8 cellular contexts compared by ENCODE assay signal in genomic region chr5:11903614-11904269, GRCh38. TPM values are rescaled to one million over a fixed set of nuclear protein-coding genes. Genes with fewer than 3 reads are reported as not detected.
A peak's percentile ranks its signal among the peaks of the same experiment; 100 is the strongest.
DNase-seq lines count a peak whose midpoint lies in the region; ATAC-seq and TF ChIP-seq lines count a peak whose summit lies in the region.

No MANE protein-coding gene starts in this region.

- H3K27me3 ChIP-seq in endocrine pancreas (ENCODE audit: control insufficient read depth, insufficient read depth, low read length), result no peaks in the 10 kb centered on the region
- H3K27me3 ChIP-seq in neural cell (ENCODE audit: insufficient read depth, low read depth, low read length), result no peaks in the 10 kb centered on the region

- TF ChIP-seq CTCF in 22Rv1 (IDR thresholded peaks at IDR 0.05) (peak; percentile 49), neural cell (IDR thresholded peaks at IDR 0.05; ENCODE audit: poor library complexity, severe bottlenecking) (peak; percentile 64)

- no peaks in the 10 kb centered on the region for H3K9me2 ChIP-seq in neural cell (ENCODE audit: insufficient read depth, low read length)

- H3F3A ChIP-seq in neural cell (ENCODE audit: insufficient read depth, low read length, poor library complexity, severe bottlenecking), result no peaks in the 10 kb centered on the region

- peak overlapping the region; percentile 2 for H3K9ac ChIP-seq in endocrine pancreas (ENCODE audit: control insufficient read depth, insufficient read depth, low read length)
- peak overlapping the region; percentile 88 for H3K9ac ChIP-seq in neural cell (ENCODE audit: low read length)

- peak; percentile 51 for ATAC-seq in GM18868 (IDR thresholded peaks at IDR 0.05; ENCODE audit: unreplicated experiment)

- no peaks in the 10 kb centered on the region for H3K4me1 ChIP-seq in endocrine pancreas (ENCODE audit: control insufficient read depth, insufficient read depth, low read length)

- H4K20me1 ChIP-seq in neural cell (ENCODE audit: insufficient read depth), result no peaks in the 10 kb centered on the region

- peak overlapping the region; percentile 64 for H3K27ac ChIP-seq in 22Rv1
- peak overlapping the region; percentile 94 for H3K27ac ChIP-seq in neural cell (ENCODE audit: low read length)

- H3K4me2 ChIP-seq in neural cell (ENCODE audit: low read length), result no peak overlapping the region

- TF ChIP-seq EP300 in neural cell (conservative IDR thresholded peaks at IDR 0.05; ENCODE audit: poor library complexity, severe bottlenecking), result no peak

- peaks cover 42% of the 10 kb centered on the region for H3K79me2 ChIP-seq in neural cell (replicated peaks; ENCODE audit: insufficient read depth, low read length)

- H3K9me3 ChIP-seq in endocrine pancreas (ENCODE audit: control insufficient read depth, low read length) (no peaks in the 10 kb centered on the region), neural cell (ENCODE audit: low read length) (no peaks in the 10 kb centered on the region)

- TF ChIP-seq RAD21 in neural cell (conservative IDR thresholded peaks at IDR 0.05), result peak; percentile 56

- H3K36me3 ChIP-seq in endocrine pancreas (ENCODE audit: control insufficient read depth, insufficient read depth, low read length) (no peaks in the 10 kb centered on the region), neural cell (ENCODE audit: insufficient read depth, low read length) (no peaks in the 10 kb centered on the region)

- peak overlapping the region; percentile 69 for H2AFZ ChIP-seq in neural cell (ENCODE audit: low read depth, low read length)

- peak overlapping the region; percentile 71 for H3K4me3 ChIP-seq in endocrine pancreas (ENCODE audit: control insufficient read depth, insufficient read depth, low read length)
- H3K4me3 ChIP-seq in neural cell (ENCODE audit: low read length), result peak overlapping the region; percentile 81

- peak; percentile 89 for DNase-seq in NCI-H2227 (lab: John Stamatoyannopoulos, UW; ENCODE audit: unreplicated experiment)
- no peak for DNase-seq in central memory CD4-positive, alpha-beta T cell
- DNase-seq in effector CD8-positive, alpha-beta T cell (lab: John Stamatoyannopoulos, UW), result no peak
- no peak for DNase-seq in NCI-H187 treated with DMSO at 0.1 percent for 48 hours (lab: John Stamatoyannopoulos, UW)

TF ChIP-seq in neural cell, 6 proteins besides CTCF, POLR2A, EP300 and RAD21:
- TF ChIP-seq TAF1 (IDR thresholded peaks at IDR 0.05; ENCODE audit: low read depth) (peak; percentile 16), SMC3 (conservative IDR thresholded peaks at IDR 0.05; ENCODE audit: poor library complexity) (peak; percentile 53), EZH2 (IDR thresholded peaks at IDR 0.05; ENCODE audit: borderline replicate concordance, insufficient read depth, low read length, poor library complexity, severe bottlenecking) (no peak), POLR2AphosphoS5 (IDR thresholded peaks at IDR 0.05) (no peak), MXI1 (conservative IDR thresholded peaks at IDR 0.05; ENCODE audit: poor library complexity, severe bottlenecking) (peak; percentile 18), REST (IDR thresholded peaks at IDR 0.05; ENCODE audit: borderline replicate concordance) (peak; percentile 1)

RNA-seq across cellular contexts. Expression of gene CTNND2, which starts 0.5 kb away (rescaled TPM):
- polyA plus RNA-seq in neural cell, result 67.0 and 67.6 TPM in 2 replicates
- 117 and 133 TPM in 2 replicates for polyA minus RNA-seq in neural cell
